In the genomic region with DNA sequence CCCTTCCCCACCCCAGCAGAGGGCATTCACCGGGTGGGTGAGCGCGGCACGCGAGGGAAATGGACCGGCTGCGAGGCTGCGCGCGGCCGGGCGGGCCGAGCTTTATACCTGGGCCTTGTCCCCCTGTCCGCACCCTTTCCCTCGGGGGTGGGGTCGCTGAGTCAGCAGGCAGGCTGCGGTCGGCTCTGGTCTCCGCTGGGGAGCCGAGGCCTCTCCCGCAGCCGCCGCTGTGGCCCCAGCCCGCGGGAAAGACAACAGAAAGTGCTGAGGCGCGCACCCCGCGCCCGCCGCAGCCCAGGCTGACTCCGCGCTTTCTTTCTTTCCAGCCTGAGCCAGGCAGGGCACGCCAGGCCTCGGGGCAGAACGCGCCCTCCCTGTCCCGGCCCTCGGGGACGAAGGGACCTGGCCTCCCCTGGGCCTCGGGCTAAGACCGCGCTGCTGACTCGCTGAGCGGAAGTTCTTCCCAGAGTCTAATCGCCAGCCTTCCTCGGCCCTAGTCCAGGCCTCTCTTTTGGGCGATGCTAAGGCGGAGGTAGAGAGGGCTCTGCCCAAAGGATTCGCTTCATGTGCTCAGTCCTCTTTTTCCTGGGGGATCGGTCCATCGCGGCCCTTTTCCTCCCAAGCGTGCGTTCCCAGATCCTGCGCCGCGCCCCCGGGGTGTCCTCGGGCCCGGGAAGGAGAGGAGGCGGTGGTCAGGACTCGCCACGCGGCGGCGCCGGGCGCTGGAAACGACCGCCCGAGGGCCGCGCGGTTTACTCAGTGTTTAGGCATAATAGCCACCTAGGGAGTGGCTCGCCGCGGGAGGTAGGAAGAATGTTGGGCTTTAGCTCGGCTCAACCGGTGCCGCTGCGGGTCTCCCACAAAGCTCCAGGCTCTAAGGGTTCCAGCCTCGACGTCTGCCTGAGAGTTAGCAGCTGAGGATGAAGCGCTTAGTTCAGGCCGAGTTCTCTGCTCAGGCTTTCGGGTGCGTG, we compare ENCODE assay signal across 9 cellular contexts. TPM values are rescaled to one million over a fixed set of nuclear protein-coding genes. Genes with fewer than 3 reads are reported as not detected.
A peak's percentile ranks its signal among the peaks of the same experiment; 100 is the strongest.
DNase-seq lines count a peak whose midpoint lies in the region; ATAC-seq, FAIRE-seq and TF ChIP-seq lines count a peak whose summit lies in the region.
"Had no signal": no experiment of that assay in that cellular context is flagged by ENCODE, and none has a peak within 500 bp of the region (broad histone marks: within the 10 kb centered on the region; RNA-seq: fewer than 3 reads in every experiment).

A gene with protein sequence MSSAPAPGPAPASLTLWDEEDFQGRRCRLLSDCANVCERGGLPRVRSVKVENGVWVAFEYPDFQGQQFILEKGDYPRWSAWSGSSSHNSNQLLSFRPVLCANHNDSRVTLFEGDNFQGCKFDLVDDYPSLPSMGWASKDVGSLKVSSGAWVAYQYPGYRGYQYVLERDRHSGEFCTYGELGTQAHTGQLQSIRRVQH (minus strand): TSS at position 78 of the 971 bp plus-strand sequence. CDS start 246 bp downstream, outside the sequence.

- H4K20me1 ChIP-seq in GM23248 (ENCODE audit: insufficient read depth) (no peaks in the 10 kb centered on the region), GM12878 (ENCODE audit: control insufficient read depth, insufficient read depth) (peaks cover 3% of the 10 kb centered on the region; the same call in 1 of the 2 replicates)

- H3K4me3 ChIP-seq in A549, result no peak within 1 kb of the TSS
- peak within 1 kb of the TSS; percentile 62 for H3K4me3 ChIP-seq in GM23248
- no peak within 1 kb of the TSS for H3K4me3 ChIP-seq in GM12878
- peak within 1 kb of the TSS; percentile 23 to 72 for H3K4me3 ChIP-seq in mesenchymal stem cell (ENCODE audit: insufficient read depth in 1 of 2, low read depth in 1 of 2, low read length in 2 of 2)

- no peak within 1 kb of the TSS for H2BK12ac ChIP-seq in mesenchymal stem cell (ENCODE audit: low read length in 2 of 2)

- H2BK120ac ChIP-seq in mesenchymal stem cell (ENCODE audit: low read depth, low read length), result no peak within 1 kb of the TSS

- H2BK5ac ChIP-seq in mesenchymal stem cell (ENCODE audit: low read depth, low read length, poor library complexity, severe bottlenecking), result no peak within 1 kb of the TSS

- ATAC-seq in A549, result no peak
- ATAC-seq in GM12878, result no peak
- no peak for ATAC-seq in HG02852 (IDR thresholded peaks at IDR 0.05; ENCODE audit: unreplicated experiment)
- ATAC-seq in activated naive CD8-positive, alpha-beta T cell treated with anti-CD3 and anti-CD28 coated beads, Interleukin-2, amount 50 U/mL, for 24 hours, result no peak

- H4K91ac ChIP-seq in mesenchymal stem cell (ENCODE audit: low read length), result no peak within 1 kb of the TSS

- H3K79me2 ChIP-seq in GM23248 (ENCODE audit: insufficient read depth) (no peaks in the 10 kb centered on the region), GM12878 (ENCODE audit: control insufficient read depth, insufficient read depth, low read length) (no peaks in the 10 kb centered on the region)

- CTCF ChIA-PET in A549 (lab: Yijun Ruan, JAX) (interaction anchor here (1.0 to 6.2 kb wide), 15 partner anchors 10 to 166 kb away, joined by 3 to 101 read pairs (median 16); a partner anchor contains a TSS), GM12878 (lab: Yijun Ruan, JAX) (interaction anchor here (0.6 to 3.3 kb wide), 5 partner anchors 16 to 336 kb away, joined by 4 to 13 read pairs (median 5); no protein-coding TSS in a partner anchor)

- H3K27me3 Mint-ChIP-seq in activated naive CD8-positive, alpha-beta T cell treated with anti-CD3 and anti-CD28 coated beads, Interleukin-2, amount 50 U/mL, for 24 hours, result peaks cover 87% of the 10 kb centered on the region

- H2AK5ac ChIP-seq in mesenchymal stem cell (ENCODE audit: low read length, severe bottlenecking), result no peak within 1 kb of the TSS

- peaks cover 68% of the 10 kb centered on the region for H3K27me3 ChIP-seq in GM23248 (replicated peaks; ENCODE audit: insufficient read depth)
- peaks cover 19 to 27% of the 10 kb centered on the region in 2 experiments; a peak in 3 of 4 replicates for H3K27me3 ChIP-seq in GM12878 (replicated peaks in 1 of 2; ENCODE audit: control insufficient read depth in 2 of 2, insufficient read depth in 2 of 2, low read length in 1 of 2)
- peaks cover 91 to 100% of the 10 kb centered on the region in 2 experiments for H3K27me3 ChIP-seq in mesenchymal stem cell (ENCODE audit: control insufficient read depth in 1 of 2, insufficient read depth in 1 of 2, low read length in 2 of 2)

- H2BK15ac ChIP-seq in mesenchymal stem cell (ENCODE audit: low read depth, poor library complexity, severe bottlenecking), result peak within 1 kb of the TSS; percentile 36

- peaks cover 10% of the 10 kb centered on the region for H3K4me1 ChIP-seq in A549
- H3K4me1 ChIP-seq in GM23248 (ENCODE audit: insufficient read depth), result no peaks in the 10 kb centered on the region
- H3K4me1 ChIP-seq in GM12878 (ENCODE audit: control insufficient read depth, insufficient read depth, low read length), result no peaks in the 10 kb centered on the region
- peaks cover 21% of the 10 kb centered on the region for H3K4me1 ChIP-seq in mesenchymal stem cell (ENCODE audit: control insufficient read depth, insufficient read depth, low read depth, low read length)

- no peak for TF ChIP-seq POLR2A in A549 (IDR thresholded peaks at IDR 0.05; ENCODE audit: low read length)
- TF ChIP-seq POLR2A in GM12878 (IDR thresholded peaks at IDR 0.05; ENCODE audit: low read depth, low read length), result no peak

- H3K4ac ChIP-seq in mesenchymal stem cell (ENCODE audit: low read depth in 1 of 2, low read length in 2 of 2), result no peak within 1 kb of the TSS

- H3K9ac ChIP-seq in GM23248, result peak within 1 kb of the TSS; percentile 27; the same call in 1 of the 2 replicates
- no peak within 1 kb of the TSS for H3K9ac ChIP-seq in GM12878 (ENCODE audit: control insufficient read depth, insufficient read depth, low read length)
- H3K9ac ChIP-seq in mesenchymal stem cell (ENCODE audit: low read length), result no peak within 1 kb of the TSS

- peaks cover 3% of the 10 kb centered on the region for H3K4me1 Mint-ChIP-seq in activated naive CD8-positive, alpha-beta T cell treated with anti-CD3 and anti-CD28 coated beads, Interleukin-2, amount 50 U/mL, for 24 hours

- H3K14ac ChIP-seq in mesenchymal stem cell (ENCODE audit: low read length in 2 of 2), result no peak within 1 kb of the TSS

- no peak within 1 kb of the TSS for H3K18ac ChIP-seq in mesenchymal stem cell (ENCODE audit: low read depth in 1 of 2, low read length in 2 of 2)

- H3K9me2 ChIP-seq in GM23248 (ENCODE audit: insufficient read depth), result no peaks in the 10 kb centered on the region

- no peaks in the 10 kb centered on the region for H3K36me3 ChIP-seq in GM23248 (ENCODE audit: low read depth)
- H3K36me3 ChIP-seq in GM12878 (ENCODE audit: control insufficient read depth in 2 of 2, insufficient read depth in 2 of 2, low read length in 1 of 2), result no peaks in the 10 kb centered on the region
- H3K36me3 ChIP-seq in mesenchymal stem cell (ENCODE audit: control insufficient read depth in 1 of 2, insufficient read depth in 2 of 2, low read depth in 1 of 2, low read length in 2 of 2), result no peaks in the 10 kb centered on the region
- H3K36me3 ChIP-seq: adrenal gland had no signal

- in situ Hi-C loops in GM23248 (cut with MboI), result no loop called here
- in situ Hi-C loops in GM12878 (cut with MboI), result no loop called here

- H2AFZ ChIP-seq in GM23248, result peak within 1 kb of the TSS; percentile 42; the same call in 1 of the 2 replicates
- H2AFZ ChIP-seq in GM12878 (ENCODE audit: control insufficient read depth, low read depth, low read length), result no peak within 1 kb of the TSS
- H2AFZ ChIP-seq in mesenchymal stem cell (ENCODE audit: low read depth, low read length), result no peak within 1 kb of the TSS

- RAD21 ChIA-PET in GM12878 (lab: Charles Lee; ENCODE audit: unreplicated experiment), result interaction anchor here (1.5 to 1.8 kb wide), 2 partner anchors 36 to 117 kb away, joined by 3 to 10 read pairs; no protein-coding TSS in a partner anchor

- no peak within 1 kb of the TSS for H3K27ac ChIP-seq in A549
- no peak within 1 kb of the TSS for H3K27ac ChIP-seq in GM23248
- H3K27ac ChIP-seq in GM12878 (ENCODE audit: control insufficient read depth, insufficient read depth), result no peak within 1 kb of the TSS
- H3K27ac ChIP-seq in mesenchymal stem cell (ENCODE audit: low read length, poor library complexity, severe bottlenecking), result no peak within 1 kb of the TSS

- no peaks in the 10 kb centered on the region for H3K79me1 ChIP-seq in mesenchymal stem cell (replicated peaks; ENCODE audit: low read length, poor library complexity, severe bottlenecking)

- no peaks in the 10 kb centered on the region for H3K36me3 Mint-ChIP-seq in activated naive CD8-positive, alpha-beta T cell treated with anti-CD3 and anti-CD28 coated beads, Interleukin-2, amount 50 U/mL, for 24 hours (ENCODE audit: low read depth)

- intact Hi-C loops in GM12878 (cut with micrococcal nuclease; ENCODE audit: unreplicated experiment), result no loop called here

- peak within 1 kb of the TSS in 1 of 2 experiments; percentile 70 for H3K23ac ChIP-seq in mesenchymal stem cell (ENCODE audit: low read length in 2 of 2)

- H4K8ac ChIP-seq in mesenchymal stem cell (ENCODE audit: low read length), result no peak within 1 kb of the TSS

- TF ChIP-seq RAD21 in A549 (conservative IDR thresholded peaks at IDR 0.05 in 1 of 2, IDR thresholded peaks at IDR 0.05 in 1 of 2) (no peak), GM12878 (IDR thresholded peaks at IDR 0.05; ENCODE audit: insufficient read depth, low read depth, low read length) (no peak)

- DNase-seq in A549 (ENCODE audit: low read depth in 1 of 2, low spot score in 1 of 2), result no peak
- peak; percentile 59 for DNase-seq in GM23248
- DNase-seq in GM12878 (ENCODE audit: low read depth, low spot score), result no peak
- DNase-seq in mesenchymal stem cell, result no peak
- DNase-seq in activated CD4-positive, alpha-beta T cell treated with anti-CD3 and anti-CD28 coated beads for 4 hours, result no peak
- DNase-seq in HuH-7 (ENCODE audit: low spot score), result no peak
- no peak for DNase-seq in activated naive CD8-positive, alpha-beta T cell treated with anti-CD3 and anti-CD28 coated beads, Interleukin-2, amount 50 U/mL, for 24 hours

- H3K9me3 Mint-ChIP-seq in activated naive CD8-positive, alpha-beta T cell treated with anti-CD3 and anti-CD28 coated beads, Interleukin-2, amount 50 U/mL, for 24 hours, result no peaks in the 10 kb centered on the region

- H3K27ac Mint-ChIP-seq in activated naive CD8-positive, alpha-beta T cell treated with anti-CD3 and anti-CD28 coated beads, Interleukin-2, amount 50 U/mL, for 24 hours, result no peak within 1 kb of the TSS

- WGBS in A549 (ENCODE audit: missing lambda C conversion rate), result 69% methylated on average over 64 of the region's 88 CpGs
- 3% methylated on average over 72 to 87 of the region's 88 CpGs for WGBS in GM23248 (ENCODE audit: low coverage in 1 of 2, low lambda C conversion rate in 2 of 2, missing lambda C conversion rate in 2 of 2), 2 experiments
- 28% methylated on average over 59 of the region's 88 CpGs for WGBS in GM12878 (ENCODE audit: insufficient coverage, insufficient replicate concordance, low lambda C conversion rate, missing lambda C conversion rate)
- 1% methylated on average over 86 of the region's 88 CpGs for WGBS in mesenchymal stem cell

- BruUV-seq in GM12878 (replicated peaks; lab: Mats Ljungman, UMichigan), result no TSS peak

- no peak within 1 kb of the TSS for H3K4me3 Mint-ChIP-seq in activated naive CD8-positive, alpha-beta T cell treated with anti-CD3 and anti-CD28 coated beads, Interleukin-2, amount 50 U/mL, for 24 hours

- H3K9me3 ChIP-seq in A549 (no peaks in the 10 kb centered on the region), GM23248 (ENCODE audit: low read depth) (no peaks in the 10 kb centered on the region), GM12878 (replicated peaks; ENCODE audit: control insufficient read depth, insufficient read depth, low read length) (no peaks in the 10 kb centered on the region), mesenchymal stem cell (ENCODE audit: control insufficient read depth, low read length) (no peaks in the 10 kb centered on the region)
- H3K9me3 ChIP-seq: adrenal gland had no signal

- FAIRE-seq in A549 (lab: Jason Lieb, UNC) (no peak), GM12878 (lab: Jason Lieb, UNC) (no peak)

- H3K4me2 ChIP-seq in A549 (no peak within 1 kb of the TSS), GM23248 (ENCODE audit: unreplicated experiment) (peak within 1 kb of the TSS; percentile 70), GM12878 (ENCODE audit: control insufficient read depth, insufficient read depth) (no peak within 1 kb of the TSS), mesenchymal stem cell (ENCODE audit: low read length, poor library complexity, severe bottlenecking) (peak within 1 kb of the TSS; percentile 20)

- TF ChIP-seq CTCF in A549 (IDR thresholded peaks at IDR 0.05), result no peak
- TF ChIP-seq CTCF in GM12878 (IDR thresholded peaks at IDR 0.05 in 2 of 3, conservative IDR thresholded peaks at IDR 0.05 in 1 of 3; ENCODE audit: control insufficient read depth in 2 of 3, extremely low read depth in 1 of 3, insufficient read depth in 1 of 3, low read depth in 3 of 3, low read length in 3 of 3), result no peak

- SMC1A ChIA-PET in GM12878 (lab: Charles Lee; ENCODE audit: uncharacterized antibody, unreplicated experiment), result no interaction called here

- no peak for TF ChIP-seq EP300 in A549 (IDR thresholded peaks at IDR 0.05)
- TF ChIP-seq EP300 in GM12878 (IDR thresholded peaks at IDR 0.05; ENCODE audit: borderline replicate concordance in 1 of 2, control insufficient read depth in 1 of 2, low read depth in 2 of 2, low read length in 2 of 2), result no peak

- POLR2A ChIA-PET in A549 (lab: Yijun Ruan, JAX) (interaction anchor here (0.6 kb wide), 1 partner anchor 214 kb away, joined by 3 read pairs; no protein-coding TSS in a partner anchor), GM12878 (lab: Charles Lee) (no interaction called here)

- no peaks in the 10 kb centered on the region for H3F3A ChIP-seq in GM23248 (ENCODE audit: insufficient read depth)

RNA-seq across cellular contexts. Expression of the gene that starts here (rescaled TPM):
- not detected in 2 replicates for polyA plus RNA-seq in A549 (2011; rRNA removed)
- polyA plus RNA-seq in A549 (2012; cell fraction: cytosol; rRNA removed), result not detected in 2 replicates
- not detected in 2 replicates for polyA plus RNA-seq in A549 (2012; cell fraction: nucleus; rRNA removed)
- not detected in 3 replicates for polyA plus RNA-seq in A549 (2017; fragmentation: RNase III; extraction: RNeasy Plus Mini Kit Qiagen cat#74134 plus additional on column Dnase treatment)
- not detected in 2 replicates for polyA minus RNA-seq in A549 (2011; rRNA and poly(A)+ RNA removed)
- not detected in 2 replicates for total RNA-seq in GM23248 (2014; rRNA removed; shearing (Covaris generic))
- not detected in 2 replicates for polyA plus RNA-seq in GM23248 (2016; fragmentation: Nextera tagmentation; extraction: Ambion mirVana)
- total RNA-seq in GM12878 (2013; cell fraction: nucleolus; rRNA removed), result not detected in 2 replicates
- not detected in 2 replicates for total RNA-seq in GM12878 (2014; rRNA removed)
- total RNA-seq in GM12878 (2014; rRNA removed; fragmentation: Illumina TruSeq; extraction: Trizol), result not detected in 2 replicates
- total RNA-seq in GM12878 (2021), result not detected in 2 replicates
- polyA plus RNA-seq in GM12878 (2011; ENCODE audit: low read depth), result not detected
- not detected in 2 replicates for polyA plus RNA-seq in GM12878 (2011; rRNA removed)
- not detected in 2 replicates for polyA plus RNA-seq in GM12878 (2011; cell fraction: cytosol; rRNA removed)
- polyA plus RNA-seq in GM12878 (2011; cell fraction: nucleus; rRNA removed), result not detected in 2 replicates
- polyA plus RNA-seq in GM12878 (2012), result not detected in 2 replicates
- polyA plus RNA-seq in GM12878 (2014; fragmentation: Illumina TruSeq; extraction: Trizol), result not detected in 2 replicates
- not detected for polyA plus RNA-seq in GM12878 (2014; fragmentation: Nextera tagmentation; extraction: Ambion mirVana)
- polyA plus RNA-seq in GM12878 (2014; rRNA removed), result not detected in 2 replicates
- polyA plus RNA-seq in GM12878 (2016; fragmentation: Nextera tagmentation; extraction: Ambion mirVana), result not detected
- polyA minus RNA-seq in GM12878 (2011; rRNA and poly(A)+ RNA removed), result not detected in 2 replicates
- polyA minus RNA-seq in GM12878 (2011; cell fraction: cytosol; rRNA and poly(A)+ RNA removed), result not detected in 2 replicates
- polyA minus RNA-seq in GM12878 (2011; cell fraction: nucleus; rRNA and poly(A)+ RNA removed), result not detected in 2 replicates
- polyA plus RNA-seq in mesenchymal stem cell (2013, experiment 1 of 2), result not detected
- polyA plus RNA-seq in mesenchymal stem cell (2013, experiment 2 of 2), result not detected

Comparison
In these comparisons a context has a peak if more than half of its experiments do, and no peak if none do; other contexts are left out.
1. Peak in DNase-seq, H3K4me3 ChIP-seq, H3K9ac ChIP-seq and H3K4me2 ChIP-seq in GM23248; RNA of the gene not detected or under 1 TPM.
2. H3K4me3 ChIP-seq: peak in mesenchymal stem cell (2 of 2); none in A549 (single experiment) and GM12878 (single experiment).